ENCODE assay signal across 2 cellular contexts in the genomic region with DNA sequence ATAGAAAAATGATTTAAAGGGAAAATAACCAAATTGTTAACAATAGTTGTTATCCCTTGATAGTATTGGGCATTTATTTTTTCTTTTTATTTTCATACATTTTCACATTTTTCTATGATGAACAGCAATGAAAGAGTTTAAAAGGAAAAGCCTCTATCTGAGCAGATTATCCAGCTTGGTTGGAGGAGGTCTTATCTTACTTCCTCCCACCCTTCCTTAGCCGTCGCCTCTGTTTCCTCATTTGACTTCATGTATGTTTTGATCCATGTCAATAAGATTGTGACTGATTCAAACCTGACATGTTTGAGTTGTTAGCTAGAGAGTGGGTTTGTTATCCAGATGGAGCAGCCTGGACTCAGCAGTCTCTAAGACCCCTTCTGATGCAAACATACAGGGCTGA.
TF ChIP-seq lines count a peak whose summit lies in the region.

No MANE protein-coding gene starts in this region.

TF ChIP-seq in GM12891, 5 proteins besides CTCF, POLR2A, EP300 and RAD21:
- no peak for TF ChIP-seq TAF1 (IDR thresholded peaks at IDR 0.05; ENCODE audit: low read depth, low read length)
- TF ChIP-seq POLR2AphosphoS5 (IDR thresholded peaks at IDR 0.05; ENCODE audit: low read depth, low read length) = no peak
- no peak for TF ChIP-seq POU2F2 (IDR thresholded peaks at IDR 0.05; ENCODE audit: low read depth, low read length)
- no peak for TF ChIP-seq SPI1 (IDR thresholded peaks at IDR 0.05; ENCODE audit: low read depth, low read length)
- TF ChIP-seq PAX5 (IDR thresholded peaks at IDR 0.05; ENCODE audit: insufficient read depth, low read length, severe bottlenecking) = no peak

TF ChIP-seq in endothelial cell of umbilical vein, 7 proteins besides CTCF, POLR2A, EP300 and RAD21:
- no peak for TF ChIP-seq FOS (IDR thresholded peaks at IDR 0.05; ENCODE audit: borderline replicate concordance, insufficient read depth, low read length)
- no peak for TF ChIP-seq EZH2 (IDR thresholded peaks at IDR 0.05; ENCODE audit: borderline replicate concordance, low read depth, low read length, severe bottlenecking)
- peak; percentile 54 for TF ChIP-seq GATA2 (IDR thresholded peaks at IDR 0.05; ENCODE audit: insufficient read depth, insufficient read length, low read depth, low read length)
